Comparison of ENCODE assay signal across 27 cellular contexts in the genomic region with DNA sequence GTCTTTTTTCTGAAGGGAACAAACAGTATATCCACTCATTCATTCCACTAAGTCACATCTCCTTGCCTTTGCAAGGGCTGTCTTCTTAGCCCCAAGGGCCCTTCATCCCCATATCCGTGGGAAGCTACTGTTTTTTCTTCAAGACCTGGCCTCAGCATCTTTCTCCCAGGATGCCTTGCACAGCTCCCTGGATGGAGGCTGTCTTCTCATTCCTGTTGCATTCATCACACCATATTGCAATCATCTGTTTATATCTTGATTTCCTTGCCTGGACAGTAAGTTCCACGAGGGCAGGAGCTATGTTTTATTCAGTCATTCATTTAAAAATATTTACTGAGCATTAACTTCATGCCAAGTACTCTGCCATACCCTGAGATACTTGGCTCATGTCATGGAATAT. TPM values are rescaled to one million over a fixed set of nuclear protein-coding genes. Genes with fewer than 3 reads are reported as not detected.
A peak's percentile ranks its signal among the peaks of the same experiment; 100 is the strongest.
DNase-seq lines count a peak whose midpoint lies in the region; ATAC-seq and TF ChIP-seq lines count a peak whose summit lies in the region.
"Had no signal": no experiment of that assay in that cellular context is flagged by ENCODE, and none has a peak within 500 bp of the region (broad histone marks: within the 10 kb centered on the region; RNA-seq: fewer than 3 reads in every experiment).

No MANE protein-coding gene starts in this region.

- no peaks in the 10 kb centered on the region for H3K9me3 ChIP-seq in SJCRH30 (replicated peaks)
- H3K9me3 ChIP-seq: lower lobe of right lung, prostate gland had no signal

- peaks cover 38% of the 10 kb centered on the region for H3K27me3 Mint-ChIP-seq in activated T-helper 17 cell treated with anti-CD3 and anti-CD28 coated beads, Interleukin-2, amount 50 U/mL, for 72 hours
- H3K27me3 Mint-ChIP-seq: activated CD4-positive, alpha-beta T cell treated with anti-CD3 and anti-CD28 coated beads, Interleukin-2, amount 10 ng/mL, durations not matched to agents 24 days and 14 days had no signal

- no peak for ATAC-seq in HG03039 (IDR thresholded peaks at IDR 0.05; ENCODE audit: unreplicated experiment)
- no peak for ATAC-seq in activated T-helper 17 cell treated with anti-CD3 and anti-CD28 coated beads, Interleukin-2, amount 50 U/mL, for 72 hours (replicated peaks)
- ATAC-seq: activated CD8-positive, alpha-beta memory T cell treated with anti-CD3 and anti-CD28 coated beads, Interleukin-2, amount 10 ng/mL, durations not matched to agents 7 days and 5 days; lower lobe of right lung; Right ventricle myocardium inferior had no signal

- H3K27me3 ChIP-seq in brain microvascular endothelial cell (replicated peaks) (peaks cover 7% of the 10 kb centered on the region), SJCRH30 (no peaks in the 10 kb centered on the region)

- no peaks in the 10 kb centered on the region for H3K4me1 Mint-ChIP-seq in activated T-helper 17 cell treated with anti-CD3 and anti-CD28 coated beads, Interleukin-2, amount 50 U/mL, for 72 hours
- H3K4me1 Mint-ChIP-seq: activated CD4-positive, alpha-beta T cell treated with anti-CD3 and anti-CD28 coated beads, Interleukin-2, amount 10 ng/mL, durations not matched to agents 24 days and 14 days; activated CD8-positive, alpha-beta memory T cell treated with anti-CD3 and anti-CD28 coated beads, Interleukin-2, amount 10 ng/mL, durations not matched to agents 7 days and 5 days; CD8-positive, alpha-beta memory T cell had no signal

- peak; percentile 2 for DNase-seq in activated effector memory CD4-positive, alpha-beta T cell treated with anti-CD3 and anti-CD28 coated beads, Interleukin-2, amount 50 U/mL, for 16 hours
- no peak for DNase-seq in activated effector memory CD4-positive, alpha-beta T cell treated with Interleukin-2 at 50 U/mL for 16 hours
- peak; percentile 35 for DNase-seq in brain microvascular endothelial cell
- peak; percentile 44 to 62 for DNase-seq in foreskin fibroblast
- no peak for DNase-seq in activated CD8-positive, alpha-beta memory T cell treated with anti-CD3 and anti-CD28 coated beads for 24 hours
- no peak for DNase-seq in SJCRH30
- DNase-seq: activated CD4-positive, alpha-beta T cell treated with anti-CD3 and anti-CD28 coated beads, Interleukin-2, amount 10 ng/mL, durations not matched to agents 24 days and 14 days; activated CD8-positive, alpha-beta memory T cell treated with anti-CD3 and anti-CD28 coated beads, Interleukin-2, amount 10 ng/mL, durations not matched to agents 7 days and 5 days; activated naive CD8-positive, alpha-beta T cell treated with anti-CD3 and anti-CD28 coated beads for 36 hours; CD8-positive, alpha-beta memory T cell; erythroblast; GF-D8; lower lobe of right lung; NCI-H1105 treated with DMSO at 0.1 percent for 48 hours; NCI-H2081 treated with DMSO at 0.1 percent for 48 hours; OCI-M1; stimulated activated CD4-positive, alpha-beta T cell treated with anti-CD3 and anti-CD28 coated beads, Interleukin-1b, Interleukin-23, amount 100 ng/mL, for 48 hours had no signal

- H3K36me3 Mint-ChIP-seq in activated T-helper 17 cell treated with anti-CD3 and anti-CD28 coated beads, Interleukin-2, amount 50 U/mL, for 72 hours (ENCODE audit: low read depth), result no peaks in the 10 kb centered on the region
- H3K36me3 Mint-ChIP-seq: activated CD8-positive, alpha-beta memory T cell treated with anti-CD3 and anti-CD28 coated beads, Interleukin-2, amount 10 ng/mL, durations not matched to agents 7 days and 5 days; activated naive CD8-positive, alpha-beta T cell treated with anti-CD3 and anti-CD28 coated beads for 36 hours; CD8-positive, alpha-beta memory T cell; IgD-negative memory B cell; type B pancreatic cell had no signal

- H3K36me3 ChIP-seq in brain microvascular endothelial cell (replicated peaks) (no peaks in the 10 kb centered on the region), SJCRH30 (no peaks in the 10 kb centered on the region)
- H3K36me3 ChIP-seq: lower lobe of right lung, prostate gland had no signal

- no peaks in the 10 kb centered on the region for H3K9me3 Mint-ChIP-seq in activated T-helper 17 cell treated with anti-CD3 and anti-CD28 coated beads, Interleukin-2, amount 50 U/mL, for 72 hours
- H3K9me3 Mint-ChIP-seq: activated CD4-positive, alpha-beta T cell treated with anti-CD3 and anti-CD28 coated beads, Interleukin-2, amount 10 ng/mL, durations not matched to agents 24 days and 14 days; activated naive CD8-positive, alpha-beta T cell treated with anti-CD3 and anti-CD28 coated beads for 36 hours; IgD-negative memory B cell; neural crest cell; T-helper 2 cell treated with Interferon-gamma antibody and Interleukin-4, amounts not matched to agents 5 μg/mL and 100 μg/mL, for 36 hours; type B pancreatic cell had no signal

- H3K4me3 Mint-ChIP-seq in activated T-helper 17 cell treated with anti-CD3 and anti-CD28 coated beads, Interleukin-2, amount 50 U/mL, for 72 hours, result no peak overlapping the region
- H3K4me3 Mint-ChIP-seq: activated CD4-positive, alpha-beta T cell treated with anti-CD3 and anti-CD28 coated beads, Interleukin-2, amount 10 ng/mL, durations not matched to agents 24 days and 14 days; activated CD8-positive, alpha-beta memory T cell treated with anti-CD3 and anti-CD28 coated beads, Interleukin-2, amount 10 ng/mL, durations not matched to agents 7 days and 5 days; activated naive CD8-positive, alpha-beta T cell treated with anti-CD3 and anti-CD28 coated beads for 36 hours; B cell; CD8-positive, alpha-beta memory T cell; neural crest cell; T-helper 2 cell treated with Interferon-gamma antibody and Interleukin-4, amounts not matched to agents 5 μg/mL and 100 μg/mL, for 36 hours; type B pancreatic cell had no signal

- H3K4me3 ChIP-seq in brain microvascular endothelial cell (ENCODE audit: low read depth, low read length) (no peak overlapping the region), foreskin fibroblast (ENCODE audit: low read depth in 1 of 2, low read length in 2 of 2) (no peak overlapping the region), SJCRH30 (no peak overlapping the region)
- H3K4me3 ChIP-seq: lower lobe of right lung, prostate gland had no signal

- TF ChIP-seq CTCF in brain microvascular endothelial cell (IDR thresholded peaks at IDR 0.05; ENCODE audit: low read depth, low read length, missing control alignments) (no peak), foreskin fibroblast (IDR thresholded peaks at IDR 0.05; ENCODE audit: low read depth, low read length) (no peak)

- H3K27ac Mint-ChIP-seq in activated T-helper 17 cell treated with anti-CD3 and anti-CD28 coated beads, Interleukin-2, amount 50 U/mL, for 72 hours, result no peak overlapping the region
- H3K27ac Mint-ChIP-seq: activated CD4-positive, alpha-beta T cell treated with anti-CD3 and anti-CD28 coated beads, Interleukin-2, amount 10 ng/mL, durations not matched to agents 24 days and 14 days; activated CD8-positive, alpha-beta memory T cell treated with anti-CD3 and anti-CD28 coated beads, Interleukin-2, amount 10 ng/mL, durations not matched to agents 7 days and 5 days; activated naive CD8-positive, alpha-beta T cell treated with anti-CD3 and anti-CD28 coated beads for 36 hours; B cell; CD8-positive, alpha-beta memory T cell; IgD-negative memory B cell; T-helper 2 cell treated with Interferon-gamma antibody and Interleukin-4, amounts not matched to agents 5 μg/mL and 100 μg/mL, for 36 hours; type B pancreatic cell had no signal

- peaks cover 4% of the 10 kb centered on the region for H3K4me1 ChIP-seq in SJCRH30
- H3K4me1 ChIP-seq: lower lobe of right lung, prostate gland had no signal

- in situ Hi-C loops in brain microvascular endothelial cell (cut with HindIII; ENCODE audit: low pct_ligation_motif_present, low sequenced_read_pairs), result no loop called here

- H3K27ac ChIP-seq in brain microvascular endothelial cell (no peak overlapping the region), SJCRH30 (no peak overlapping the region)
- H3K27ac ChIP-seq: 22Rv1, lower lobe of right lung, prostate gland had no signal

RNA-seq across cellular contexts. Expression of a gene that starts 29.3 kb away (rescaled TPM):
- total RNA-seq in SJCRH30 (2014; rRNA removed; shearing (Covaris generic)), result 61.1 and 61.7 TPM in 2 replicates
- 1 to 10 TPM in 1 of 2 donors, under 1 TPM in 1; 0.78 to 2.3 TPM for total RNA-seq in activated T-helper 17 cell treated with anti-CD3 and anti-CD28 coated beads, Interleukin-2, amount 50 U/mL, for 72 hours

Comparison
In these comparisons a context has a peak if more than half of its experiments do, and no peak if none do; other contexts are left out.
1. DNase-seq: peak in activated effector memory CD4-positive, alpha-beta T cell treated with anti-CD3 and anti-CD28 coated beads, Interleukin-2, amount 50 U/mL, for 16 hours (single experiment), brain microvascular endothelial cell (single experiment) and foreskin fibroblast (2 of 2); none in activated effector memory CD4-positive, alpha-beta T cell treated with Interleukin-2 at 50 U/mL for 16 hours (single experiment), activated CD8-positive, alpha-beta memory T cell treated with anti-CD3 and anti-CD28 coated beads for 24 hours (single experiment) and SJCRH30 (0 of 2).
2. RNA of a gene that starts 29.3 kb away (total RNA-seq): 61.1 to 61.7 TPM in SJCRH30; 0.78 to 2.3 TPM in activated T-helper 17 cell treated with anti-CD3 and anti-CD28 coated beads, Interleukin-2, amount 50 U/mL, for 72 hours; every median in the first group is over 10 times any median in the second.